Comparison of ENCODE assay signal across 17 cellular contexts in genomic region chr14:37413504-37414003, GRCh38.
DNase-seq lines count a peak whose midpoint lies in the region; FAIRE-seq and TF ChIP-seq lines count a peak whose summit lies in the region.
"Had no signal": no experiment of that assay in that cellular context is flagged by ENCODE, and none has a peak within 500 bp of the region (broad histone marks: within the 10 kb centered on the region; RNA-seq: fewer than 3 reads in every experiment).

No MANE protein-coding gene starts in this region.

- no peaks in the 10 kb centered on the region for H3K36me3 ChIP-seq in colonic mucosa

- peaks cover 4% of the 10 kb centered on the region for H3K36me3 Mint-ChIP-seq in progenitor cell of endocrine pancreas (ENCODE audit: insufficient read depth)
- H3K36me3 Mint-ChIP-seq: CD8-positive, alpha-beta memory T cell had no signal

- peak overlapping the region; percentile 59 for H3K27ac Mint-ChIP-seq in progenitor cell of endocrine pancreas
- H3K27ac Mint-ChIP-seq: B cell; CD8-positive, alpha-beta memory T cell; GM23338 had no signal

- intact Hi-C loops in colonic mucosa (cut with DNase I), result no loop called here

- no peaks in the 10 kb centered on the region for H3K9me3 ChIP-seq in colonic mucosa

- TF ChIP-seq POLR2A in GM12891 (IDR thresholded peaks at IDR 0.05; ENCODE audit: low read depth, low read length), result no peak

- H3K9ac ChIP-seq in colonic mucosa (ENCODE audit: low read depth in 2 of 2, low read length in 2 of 2), result no peak overlapping the region

- no peaks in the 10 kb centered on the region for H3K27me3 Mint-ChIP-seq in progenitor cell of endocrine pancreas
- H3K27me3 Mint-ChIP-seq: B cell; CD8-positive, alpha-beta memory T cell had no signal

- no peak overlapping the region for H3K4me3 Mint-ChIP-seq in progenitor cell of endocrine pancreas (ENCODE audit: low read depth)
- H3K4me3 Mint-ChIP-seq: B cell; CD8-positive, alpha-beta memory T cell; GM23338 had no signal

- H3K4me1 ChIP-seq in colonic mucosa, result no peaks in the 10 kb centered on the region

- H3K9me3 Mint-ChIP-seq in progenitor cell of endocrine pancreas (ENCODE audit: low read depth), result no peaks in the 10 kb centered on the region
- H3K9me3 Mint-ChIP-seq: GM23338 had no signal

- peaks cover 13% of the 10 kb centered on the region for H3K4me1 Mint-ChIP-seq in progenitor cell of endocrine pancreas (ENCODE audit: low read depth)
- H3K4me1 Mint-ChIP-seq: B cell; CD8-positive, alpha-beta memory T cell; GM23338 had no signal

- H3K4me3 ChIP-seq in colonic mucosa, result no peak overlapping the region
- H3K4me3 ChIP-seq: GM23338 had no signal

- no peaks in the 10 kb centered on the region for H3K27me3 ChIP-seq in colonic mucosa

- no peak for FAIRE-seq in GM12891 (lab: Jason Lieb, UNC)
- FAIRE-seq: A204.1 had no signal

- TF ChIP-seq CTCF in 22Rv1 (IDR thresholded peaks at IDR 0.05), result no peak
- no peak for TF ChIP-seq CTCF in colonic mucosa (IDR thresholded peaks at IDR 0.05)
- TF ChIP-seq CTCF in progenitor cell of endocrine pancreas (IDR thresholded peaks at IDR 0.05; ENCODE audit: unreplicated experiment), result no peak

- peak; percentile 2 for DNase-seq in HuH-7.5 (ENCODE audit: low spot score)
- DNase-seq in colonic mucosa, result peak; percentile 24
- no peak for DNase-seq in progenitor cell of endocrine pancreas (ENCODE audit: low spot score, unreplicated experiment)
- no peak for DNase-seq in activated CD4-positive, CD25-positive, alpha-beta regulatory T cell (lab: John Stamatoyannopoulos, UW)
- no peak for DNase-seq in NCI-H146 treated with DMSO at 0.1 percent for 48 hours (lab: John Stamatoyannopoulos, UW; ENCODE audit: unreplicated experiment)
- DNase-seq in GM12891 (ENCODE audit: insufficient read length, low spot score), result no peak
- DNase-seq: C1 segment of cervical spinal cord; CD8-positive, alpha-beta memory T cell; DMS53; H7; IMR-90; KBM-7 had no signal

- H3K27ac ChIP-seq in 22Rv1, result peak overlapping the region; percentile 55
- no peak overlapping the region for H3K27ac ChIP-seq in colonic mucosa
- H3K27ac ChIP-seq: HL-60 had no signal

TF ChIP-seq in GM12891, 5 proteins besides CTCF, POLR2A, EP300 and RAD21:
- TF ChIP-seq SPI1 (IDR thresholded peaks at IDR 0.05; ENCODE audit: low read depth, low read length), result no peak
- TF ChIP-seq POLR2AphosphoS5 (IDR thresholded peaks at IDR 0.05; ENCODE audit: low read depth, low read length), result no peak
- no peak for TF ChIP-seq POU2F2 (IDR thresholded peaks at IDR 0.05; ENCODE audit: low read depth, low read length)
- no peak for TF ChIP-seq TAF1 (IDR thresholded peaks at IDR 0.05; ENCODE audit: low read depth, low read length)
- TF ChIP-seq PAX5 (IDR thresholded peaks at IDR 0.05; ENCODE audit: insufficient read depth, low read length, severe bottlenecking), result no peak
TF ChIP-seq in GM12891: peak in this region for 0.

Comparison
In these comparisons a context has a peak if more than half of its experiments do, and no peak if none do; other contexts are left out.
1. DNase-seq: peak in HuH-7.5 (single experiment) and colonic mucosa (single experiment); none in progenitor cell of endocrine pancreas (single experiment), activated CD4-positive, CD25-positive, alpha-beta regulatory T cell (0 of 4), NCI-H146 treated with DMSO at 0.1 percent for 48 hours (single experiment) and GM12891 (single experiment).